In genomic region chr10:103917326-103918052, GRCh38 we compare ENCODE assay signal across 1 cellular context.
A peak's percentile ranks its signal among the peaks of the same experiment; 100 is the strongest.
TF ChIP-seq lines count a peak whose summit lies in the region.

No MANE protein-coding gene starts in this region.

TF ChIP-seq in HepG2, 621 proteins besides CTCF, POLR2A, EP300 and RAD21 (continued from another document and continues in another):
- TF ChIP-seq, protein P1, sequence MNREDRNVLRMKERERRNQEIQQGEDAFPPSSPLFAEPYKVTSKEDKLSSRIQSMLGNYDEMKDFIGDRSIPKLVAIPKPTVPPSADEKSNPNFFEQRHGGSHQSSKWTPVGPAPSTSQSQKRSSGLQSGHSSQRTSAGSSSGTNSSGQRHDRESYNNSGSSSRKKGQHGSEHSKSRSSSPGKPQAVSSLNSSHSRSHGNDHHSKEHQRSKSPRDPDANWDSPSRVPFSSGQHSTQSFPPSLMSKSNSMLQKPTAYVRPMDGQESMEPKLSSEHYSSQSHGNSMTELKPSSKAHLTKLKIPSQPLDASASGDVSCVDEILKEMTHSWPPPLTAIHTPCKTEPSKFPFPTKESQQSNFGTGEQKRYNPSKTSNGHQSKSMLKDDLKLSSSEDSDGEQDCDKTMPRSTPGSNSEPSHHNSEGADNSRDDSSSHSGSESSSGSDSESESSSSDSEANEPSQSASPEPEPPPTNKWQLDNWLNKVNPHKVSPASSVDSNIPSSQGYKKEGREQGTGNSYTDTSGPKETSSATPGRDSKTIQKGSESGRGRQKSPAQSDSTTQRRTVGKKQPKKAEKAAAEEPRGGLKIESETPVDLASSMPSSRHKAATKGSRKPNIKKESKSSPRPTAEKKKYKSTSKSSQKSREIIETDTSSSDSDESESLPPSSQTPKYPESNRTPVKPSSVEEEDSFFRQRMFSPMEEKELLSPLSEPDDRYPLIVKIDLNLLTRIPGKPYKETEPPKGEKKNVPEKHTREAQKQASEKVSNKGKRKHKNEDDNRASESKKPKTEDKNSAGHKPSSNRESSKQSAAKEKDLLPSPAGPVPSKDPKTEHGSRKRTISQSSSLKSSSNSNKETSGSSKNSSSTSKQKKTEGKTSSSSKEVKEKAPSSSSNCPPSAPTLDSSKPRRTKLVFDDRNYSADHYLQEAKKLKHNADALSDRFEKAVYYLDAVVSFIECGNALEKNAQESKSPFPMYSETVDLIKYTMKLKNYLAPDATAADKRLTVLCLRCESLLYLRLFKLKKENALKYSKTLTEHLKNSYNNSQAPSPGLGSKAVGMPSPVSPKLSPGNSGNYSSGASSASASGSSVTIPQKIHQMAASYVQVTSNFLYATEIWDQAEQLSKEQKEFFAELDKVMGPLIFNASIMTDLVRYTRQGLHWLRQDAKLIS (CRISPR knock-in tag; IDR thresholded peaks at IDR 0.05) = no peak
- TF ChIP-seq TARDBP (CRISPR knock-in tag; IDR thresholded peaks at IDR 0.05) (no peak), SAFB2 (CRISPR knock-in tag; IDR thresholded peaks at IDR 0.05; ENCODE audit: borderline replicate concordance, low read depth) (no peak), GATAD2A (CRISPR knock-in tag; IDR thresholded peaks at IDR 0.05) (no peak; the same call in 1 of the 2 replicates), ZNF543 (CRISPR knock-in tag; IDR thresholded peaks at IDR 0.05) (no peak; the same call in 1 of the 2 replicates), ZNF207 (IDR thresholded peaks at IDR 0.05; ENCODE audit: borderline replicate concordance) (no peak), KLF13 (CRISPR knock-in tag; IDR thresholded peaks at IDR 0.05) (no peak), ZNF691 (CRISPR knock-in tag; IDR thresholded peaks at IDR 0.05; ENCODE audit: borderline replicate concordance, low read depth) (peak; percentile 61; the same call in 1 of the 2 replicates), REST (IDR thresholded peaks at IDR 0.05; ENCODE audit: borderline replicate concordance in 1 of 2, low read depth in 1 of 2, low read length in 2 of 2) (no peak), FOXA1 (IDR thresholded peaks at IDR 0.05) (no peak), FOXA1 (CRISPR knock-in tag; IDR thresholded peaks at IDR 0.05) (no peak), ELF3 (CRISPR knock-in tag; IDR thresholded peaks at IDR 0.05) (peak; percentile 15; the same call in 1 of the 2 replicates), POLR2AphosphoS5 (IDR thresholded peaks at IDR 0.05; ENCODE audit: low read depth, low read length) (no peak), SATB2 (CRISPR knock-in tag; IDR thresholded peaks at IDR 0.05) (no peak), NFYC (CRISPR knock-in tag; IDR thresholded peaks at IDR 0.05) (no peak), ZFP36 (IDR thresholded peaks at IDR 0.05; ENCODE audit: borderline replicate concordance, low read depth, low read length, partially characterized antibody) (no peak), HNRNPLL (IDR thresholded peaks at IDR 0.05; ENCODE audit: low read depth, low read length, poor library complexity, severe bottlenecking) (peak; percentile 94), ZBED4 (CRISPR knock-in tag; IDR thresholded peaks at IDR 0.05; ENCODE audit: borderline replicate concordance) (no peak), SP2 (CRISPR knock-in tag; IDR thresholded peaks at IDR 0.05) (no peak), ZKSCAN1 (IDR thresholded peaks at IDR 0.05; ENCODE audit: low read length) (no peak), ZNF7 (CRISPR knock-in tag; IDR thresholded peaks at IDR 0.05) (no peak), TGIF2 (CRISPR knock-in tag; IDR thresholded peaks at IDR 0.05) (0 out of 2 replicates have a peak, but pooled peaks have one; percentile 50), ZSCAN21 (CRISPR knock-in tag; IDR thresholded peaks at IDR 0.05; ENCODE audit: borderline replicate concordance) (peak; percentile 74; the same call in 1 of the 2 replicates), NR2C2 (CRISPR knock-in tag; IDR thresholded peaks at IDR 0.05; ENCODE audit: borderline replicate concordance) (no peak), NR2F1 (CRISPR knock-in tag; IDR thresholded peaks at IDR 0.05) (no peak), ZNF441 (CRISPR knock-in tag; IDR thresholded peaks at IDR 0.05; ENCODE audit: borderline replicate concordance) (0 out of 2 replicates have a peak, but pooled peaks have one; percentile 32), ZNF350 (CRISPR knock-in tag; IDR thresholded peaks at IDR 0.05; ENCODE audit: borderline replicate concordance, low read depth) (no peak; the same call in 1 of the 2 replicates), ZNF766 (CRISPR knock-in tag; IDR thresholded peaks at IDR 0.05; ENCODE audit: borderline replicate concordance) (no peak), ZNF552 (CRISPR knock-in tag; IDR thresholded peaks at IDR 0.05; ENCODE audit: borderline replicate concordance) (0 out of 2 replicates have a peak, but pooled peaks have one; percentile 61), RXRA (CRISPR knock-in tag; IDR thresholded peaks at IDR 0.05) (0 out of 2 replicates have a peak, but pooled peaks have one; percentile 36), KMT2A (CRISPR knock-in tag; IDR thresholded peaks at IDR 0.05) (peak; percentile 66), CREB1 (IDR thresholded peaks at IDR 0.05) (no peak), CREB1 (CRISPR knock-in tag; IDR thresholded peaks at IDR 0.05) (no peak), CEBPG (CRISPR knock-in tag; IDR thresholded peaks at IDR 0.05) (no peak), NRL (CRISPR knock-in tag; IDR thresholded peaks at IDR 0.05; ENCODE audit: borderline replicate concordance) (peak; percentile 72; the same call in 1 of the 2 replicates), ZNF232 (CRISPR knock-in tag; IDR thresholded peaks at IDR 0.05; ENCODE audit: borderline replicate concordance) (no peak), ZNF644 (CRISPR knock-in tag; IDR thresholded peaks at IDR 0.05; ENCODE audit: low read depth) (no peak), ZBTB21 (CRISPR knock-in tag; IDR thresholded peaks at IDR 0.05) (no peak)
- TF ChIP-seq, protein P2, sequence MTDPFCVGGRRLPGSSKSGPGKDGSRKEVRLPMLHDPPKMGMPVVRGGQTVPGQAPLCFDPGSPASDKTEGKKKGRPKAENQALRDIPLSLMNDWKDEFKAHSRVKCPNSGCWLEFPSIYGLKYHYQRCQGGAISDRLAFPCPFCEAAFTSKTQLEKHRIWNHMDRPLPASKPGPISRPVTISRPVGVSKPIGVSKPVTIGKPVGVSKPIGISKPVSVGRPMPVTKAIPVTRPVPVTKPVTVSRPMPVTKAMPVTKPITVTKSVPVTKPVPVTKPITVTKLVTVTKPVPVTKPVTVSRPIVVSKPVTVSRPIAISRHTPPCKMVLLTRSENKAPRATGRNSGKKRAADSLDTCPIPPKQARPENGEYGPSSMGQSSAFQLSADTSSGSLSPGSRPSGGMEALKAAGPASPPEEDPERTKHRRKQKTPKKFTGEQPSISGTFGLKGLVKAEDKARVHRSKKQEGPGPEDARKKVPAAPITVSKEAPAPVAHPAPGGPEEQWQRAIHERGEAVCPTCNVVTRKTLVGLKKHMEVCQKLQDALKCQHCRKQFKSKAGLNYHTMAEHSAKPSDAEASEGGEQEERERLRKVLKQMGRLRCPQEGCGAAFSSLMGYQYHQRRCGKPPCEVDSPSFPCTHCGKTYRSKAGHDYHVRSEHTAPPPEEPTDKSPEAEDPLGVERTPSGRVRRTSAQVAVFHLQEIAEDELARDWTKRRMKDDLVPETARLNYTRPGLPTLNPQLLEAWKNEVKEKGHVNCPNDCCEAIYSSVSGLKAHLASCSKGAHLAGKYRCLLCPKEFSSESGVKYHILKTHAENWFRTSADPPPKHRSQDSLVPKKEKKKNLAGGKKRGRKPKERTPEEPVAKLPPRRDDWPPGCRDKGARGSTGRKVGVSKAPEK (CRISPR knock-in tag; IDR thresholded peaks at IDR 0.05; ENCODE audit: borderline replicate concordance) = no peak
- TF ChIP-seq, protein P3, sequence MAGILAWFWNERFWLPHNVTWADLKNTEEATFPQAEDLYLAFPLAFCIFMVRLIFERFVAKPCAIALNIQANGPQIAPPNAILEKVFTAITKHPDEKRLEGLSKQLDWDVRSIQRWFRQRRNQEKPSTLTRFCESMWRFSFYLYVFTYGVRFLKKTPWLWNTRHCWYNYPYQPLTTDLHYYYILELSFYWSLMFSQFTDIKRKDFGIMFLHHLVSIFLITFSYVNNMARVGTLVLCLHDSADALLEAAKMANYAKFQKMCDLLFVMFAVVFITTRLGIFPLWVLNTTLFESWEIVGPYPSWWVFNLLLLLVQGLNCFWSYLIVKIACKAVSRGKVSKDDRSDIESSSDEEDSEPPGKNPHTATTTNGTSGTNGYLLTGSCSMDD (CRISPR knock-in tag; IDR thresholded peaks at IDR 0.05) = no peak
- TF ChIP-seq, protein P4, sequence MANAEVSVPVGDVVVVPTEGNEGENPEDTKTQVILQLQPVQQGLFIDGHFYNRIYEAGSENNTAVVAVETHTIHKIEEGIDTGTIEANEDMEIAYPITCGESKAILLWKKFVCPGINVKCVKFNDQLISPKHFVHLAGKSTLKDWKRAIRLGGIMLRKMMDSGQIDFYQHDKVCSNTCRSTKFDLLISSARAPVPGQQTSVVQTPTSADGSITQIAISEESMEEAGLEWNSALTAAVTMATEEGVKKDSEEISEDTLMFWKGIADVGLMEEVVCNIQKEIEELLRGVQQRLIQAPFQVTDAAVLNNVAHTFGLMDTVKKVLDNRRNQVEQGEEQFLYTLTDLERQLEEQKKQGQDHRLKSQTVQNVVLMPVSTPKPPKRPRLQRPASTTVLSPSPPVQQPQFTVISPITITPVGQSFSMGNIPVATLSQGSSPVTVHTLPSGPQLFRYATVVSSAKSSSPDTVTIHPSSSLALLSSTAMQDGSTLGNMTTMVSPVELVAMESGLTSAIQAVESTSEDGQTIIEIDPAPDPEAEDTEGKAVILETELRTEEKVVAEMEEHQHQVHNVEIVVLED (CRISPR knock-in tag; IDR thresholded peaks at IDR 0.05; ENCODE audit: borderline replicate concordance) = peak; percentile 33; the same call in 1 of the 2 replicates
- TF ChIP-seq, protein P5, sequence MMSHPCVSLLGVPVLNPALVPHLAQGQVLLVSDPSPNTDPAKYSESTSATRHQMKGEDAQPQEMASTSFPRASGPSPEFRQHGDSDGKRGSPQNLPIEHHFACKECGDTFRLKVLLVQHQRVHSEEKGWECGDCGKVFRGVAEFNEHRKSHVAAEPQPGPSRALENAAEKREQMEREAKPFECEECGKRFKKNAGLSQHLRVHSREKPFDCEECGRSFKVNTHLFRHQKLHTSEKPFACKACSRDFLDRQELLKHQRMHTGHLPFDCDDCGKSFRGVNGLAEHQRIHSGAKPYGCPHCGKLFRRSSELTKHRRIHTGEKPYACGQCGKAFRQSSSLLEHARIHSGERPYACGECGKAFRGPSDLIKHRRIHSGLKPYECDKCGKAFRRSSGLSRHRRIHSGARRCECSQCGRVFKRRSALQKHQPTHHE (CRISPR knock-in tag; IDR thresholded peaks at IDR 0.05; ENCODE audit: borderline replicate concordance) = no peak
- TF ChIP-seq, protein P6, sequence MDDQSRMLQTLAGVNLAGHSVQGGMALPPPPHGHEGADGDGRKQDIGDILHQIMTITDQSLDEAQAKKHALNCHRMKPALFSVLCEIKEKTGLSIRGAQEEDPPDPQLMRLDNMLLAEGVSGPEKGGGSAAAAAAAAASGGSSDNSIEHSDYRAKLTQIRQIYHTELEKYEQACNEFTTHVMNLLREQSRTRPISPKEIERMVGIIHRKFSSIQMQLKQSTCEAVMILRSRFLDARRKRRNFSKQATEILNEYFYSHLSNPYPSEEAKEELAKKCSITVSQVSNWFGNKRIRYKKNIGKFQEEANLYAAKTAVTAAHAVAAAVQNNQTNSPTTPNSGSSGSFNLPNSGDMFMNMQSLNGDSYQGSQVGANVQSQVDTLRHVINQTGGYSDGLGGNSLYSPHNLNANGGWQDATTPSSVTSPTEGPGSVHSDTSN (CRISPR knock-in tag; IDR thresholded peaks at IDR 0.05; ENCODE audit: borderline replicate concordance) = no peak
